In genomic region chr22:10780281-10780680, GRCh38 we compare ENCODE assay signal across 30 cellular contexts.
DNase-seq lines count a peak whose midpoint lies in the region; ATAC-seq and TF ChIP-seq lines count a peak whose summit lies in the region.
"Had no signal": no experiment of that assay in that cellular context is flagged by ENCODE, and none has a peak within 500 bp of the region (broad histone marks: within the 10 kb centered on the region; RNA-seq: fewer than 3 reads in every experiment).

No MANE protein-coding gene starts in this region.

- H3K9me3 ChIP-seq in left ventricle myocardium inferior (replicated peaks) (peaks cover 23% of the 10 kb centered on the region), mucosa of descending colon (peaks cover 77% of the 10 kb centered on the region), aorta (ENCODE audit: control insufficient read depth, low read length) (peaks cover 2% of the 10 kb centered on the region)
- H3K9me3 ChIP-seq: gastrocnemius medialis, ovary, SJCRH30 had no signal

- peak; percentile 9 for ATAC-seq in Right ventricle myocardium inferior
- peak; percentile 4 for ATAC-seq in esophagus mucosa
- ATAC-seq in mucosa of descending colon: peak; percentile 20
- ATAC-seq in aorta (ENCODE audit: low FRiP score): peak; percentile 12
- ATAC-seq in HG03469 (IDR thresholded peaks at IDR 0.05; ENCODE audit: unreplicated experiment): no peak
- ATAC-seq in HG03108 (IDR thresholded peaks at IDR 0.05; ENCODE audit: unreplicated experiment): no peak
- ATAC-seq: activated CD8-positive, alpha-beta T cell treated with anti-CD3 and anti-CD28 coated beads for 36 hours; left colon had no signal

- H3K4me3 ChIP-seq in left ventricle myocardium inferior (no peak overlapping the region), mucosa of descending colon (no peak overlapping the region), aorta (ENCODE audit: low read length in 2 of 2) (no peak overlapping the region)
- H3K4me3 ChIP-seq: gastrocnemius medialis, hepatocyte, ovary, SJCRH30, spleen had no signal

- H3K27me3 ChIP-seq in left ventricle myocardium inferior (ENCODE audit: low read depth) (no peaks in the 10 kb centered on the region), aorta (ENCODE audit: control insufficient read depth in 1 of 2, insufficient read depth in 2 of 2, low read length in 1 of 2) (no peaks in the 10 kb centered on the region)
- H3K27me3 ChIP-seq: gastrocnemius medialis, hepatocyte, ovary, SJCRH30, spleen had no signal

- no peaks in the 10 kb centered on the region for H3K36me3 ChIP-seq in left ventricle myocardium inferior
- no peaks in the 10 kb centered on the region for H3K36me3 ChIP-seq in mucosa of descending colon (ENCODE audit: low read depth)
- no peaks in the 10 kb centered on the region for H3K36me3 ChIP-seq in aorta (ENCODE audit: control insufficient read depth in 1 of 2, insufficient read depth in 2 of 2, low read length in 1 of 2)
- H3K36me3 ChIP-seq: gastrocnemius medialis, ovary, SJCRH30, spleen had no signal

- H3K4me1 ChIP-seq in left ventricle myocardium inferior (no peaks in the 10 kb centered on the region), mucosa of descending colon (ENCODE audit: low read depth) (no peaks in the 10 kb centered on the region), aorta (ENCODE audit: control insufficient read depth in 1 of 2, insufficient read depth in 2 of 2, low read length in 2 of 2) (no peaks in the 10 kb centered on the region)
- H3K4me1 ChIP-seq: gastrocnemius medialis, SJCRH30, spleen had no signal

- intact Hi-C loops in Right ventricle myocardium inferior (cut with DNase I): no loop called here
- intact Hi-C loops in left ventricle myocardium inferior (cut with micrococcal nuclease): no loop called here
- intact Hi-C loops in mucosa of descending colon (cut with DNase I, micrococcal nuclease): no loop called here
- intact Hi-C loops in aorta (cut with DNase I): no loop called here

- WGBS in aorta, 2 donors: 55 to 56% methylated on average over 8 of the region's 8 CpGs

- H3K27ac ChIP-seq in left ventricle myocardium inferior (replicated peaks) (no peak overlapping the region), aorta (ENCODE audit: low read depth in 1 of 2, low read length in 2 of 2) (no peak overlapping the region)
- H3K27ac ChIP-seq: gastrocnemius medialis, hepatocyte, ovary, SJCRH30, spleen had no signal

- DNase-seq in Right ventricle myocardium inferior (ENCODE audit: missing footprints) (no peak), left ventricle myocardium inferior (no peak), mucosa of descending colon (no peak), aorta (peak in 1 of 2 donors; percentile 73), NCI-H128 (lab: John Stamatoyannopoulos, UW; ENCODE audit: unreplicated experiment) (no peak)
- DNase-seq: activated CD4-positive, CD25-positive, alpha-beta regulatory T cell treated with anti-CD3 and anti-CD28 coated beads, Interleukin-2, amount 50 U/mL, for 72 hours; activated CD8-positive, alpha-beta T cell treated with anti-CD3 and anti-CD28 coated beads for 36 hours; activated effector memory CD4-positive, alpha-beta T cell treated with anti-CD3 and anti-CD28 coated beads, Interleukin-2, amount 50 U/mL, for 16 hours; activated naive CD8-positive, alpha-beta T cell treated with anti-CD3 and anti-CD28 coated beads for 36 hours; AML-193; caudate nucleus; CD4-positive, alpha-beta memory T cell; cortex of kidney; EL; gastrocnemius medialis; GOT3; HFFc6; immature natural killer cell; left colon; NCI-H1092; NCI-H1930; NCI-H524 treated with DMSO at 0.1 percent for 48 hours; NK-92 treated with Interleukin-12 subunit alpha and Interleukin-12 subunit beta, amount 100 ng/mL, for 24 hours; ovary; SJCRH30; spleen had no signal

- TF ChIP-seq CTCF in left ventricle myocardium inferior (IDR thresholded peaks at IDR 0.05; ENCODE audit: borderline replicate concordance) (no peak), mucosa of descending colon (IDR thresholded peaks at IDR 0.05) (no peak)

Comparison
In these comparisons a context has a peak if more than half of its experiments do, and no peak if none do; other contexts are left out.
1. ATAC-seq: peak in Right ventricle myocardium inferior (single experiment), esophagus mucosa (single experiment), mucosa of descending colon (single experiment) and aorta (single experiment); none in HG03469 (single experiment) and HG03108 (single experiment).